In genomic region chr6:100350139-100350538, GRCh38 we compare ENCODE assay signal across 1 cellular context.
A peak's percentile ranks its signal among the peaks of the same experiment; 100 is the strongest.
TF ChIP-seq lines count a peak whose summit lies in the region.

No MANE protein-coding gene starts in this region.

TF ChIP-seq in neural cell, 6 proteins besides CTCF, POLR2A, EP300 and RAD21:
- TF ChIP-seq REST (IDR thresholded peaks at IDR 0.05; ENCODE audit: borderline replicate concordance): no peak
- TF ChIP-seq POLR2AphosphoS5 (IDR thresholded peaks at IDR 0.05): peak; percentile 51
